Comparison of ENCODE assay signal across 16 cellular contexts in genomic region chr4:27568236-27568951, GRCh38.
DNase-seq lines count a peak whose midpoint lies in the region; ATAC-seq, FAIRE-seq and TF ChIP-seq lines count a peak whose summit lies in the region.
"Had no signal": no experiment of that assay in that cellular context is flagged by ENCODE, and none has a peak within 500 bp of the region (broad histone marks: within the 10 kb centered on the region; RNA-seq: fewer than 3 reads in every experiment).

No MANE protein-coding gene starts in this region.

- intact Hi-C loops in left lung (cut with DNase I) = no loop called here

- FAIRE-seq in urothelium cell line (lab: Jason Lieb, UNC) = no peak
- FAIRE-seq: HepG2, HTR-8/SVneo had no signal

- H3K36me3 ChIP-seq in left lung = no peaks in the 10 kb centered on the region
- H3K36me3 ChIP-seq: BLaER1 treated with 17β-estradiol and CSF1 and Interleukin-3, amounts not matched to agents 10 nM and 100 nM had no signal

- no peaks in the 10 kb centered on the region for H3K27me3 ChIP-seq in left lung
- H3K27me3 ChIP-seq: BLaER1 treated with 17β-estradiol and CSF1 and Interleukin-3, amounts not matched to agents 10 nM and 100 nM had no signal

- no peak overlapping the region for H3K4me3 ChIP-seq in left lung
- H3K4me3 ChIP-seq: BLaER1 treated with 17β-estradiol and CSF1 and Interleukin-3, amounts not matched to agents 10 nM and 100 nM had no signal

- peak; percentile 75 for ATAC-seq in left lung
- ATAC-seq in GM19035 (IDR thresholded peaks at IDR 0.05; ENCODE audit: unreplicated experiment) = no peak
- ATAC-seq in HG02938 (IDR thresholded peaks at IDR 0.05; ENCODE audit: unreplicated experiment) = no peak
- ATAC-seq: HepG2 had no signal

- peak; percentile 94 for DNase-seq in DMS53 treated with DMSO at 0.1 percent for 48 hours (lab: John Stamatoyannopoulos, UW; ENCODE audit: unreplicated experiment)
- peak; percentile 44 for DNase-seq in HT1080 (ENCODE audit: low read depth)
- peak; percentile 28 to 32 for DNase-seq in left lung
- peak; percentile 12 for DNase-seq in urothelium cell line (ENCODE audit: low spot score)
- DNase-seq in cortex of kidney (lab: John Stamatoyannopoulos, UW) = no peak
- DNase-seq: ACHN; CD4-positive, CD25-positive, alpha-beta regulatory T cell; DMS79; GF-D8; HCEC 1CT had no signal

- no peaks in the 10 kb centered on the region for H3K9me3 ChIP-seq in left lung
- H3K9me3 ChIP-seq: BLaER1 treated with 17β-estradiol and CSF1 and Interleukin-3, amounts not matched to agents 10 nM and 100 nM had no signal

- no peaks in the 10 kb centered on the region for H3K4me1 ChIP-seq in left lung
- H3K4me1 ChIP-seq: BLaER1 treated with 17β-estradiol and CSF1 and Interleukin-3, amounts not matched to agents 10 nM and 100 nM had no signal

- no peak for TF ChIP-seq CTCF in left lung (IDR thresholded peaks at IDR 0.05)

- peak overlapping the region in 1 of 2 donors; percentile 58 for H3K27ac ChIP-seq in left lung
- H3K27ac ChIP-seq: BLaER1 treated with 17β-estradiol and CSF1 and Interleukin-3, amounts not matched to agents 10 nM and 100 nM; KMS-11 had no signal
